Comparison of ENCODE assay signal across 10 cellular contexts in genomic region chr17:58329808-58330543, GRCh38. TPM values are rescaled to one million over a fixed set of nuclear protein-coding genes. Genes with fewer than 3 reads are reported as not detected.
A peak's percentile ranks its signal among the peaks of the same experiment; 100 is the strongest.
DNase-seq lines count a peak whose midpoint lies in the region; ATAC-seq and TF ChIP-seq lines count a peak whose summit lies in the region.
"Had no signal": no experiment of that assay in that cellular context is flagged by ENCODE, and none has a peak within 500 bp of the region (broad histone marks: within the 10 kb centered on the region; RNA-seq: fewer than 3 reads in every experiment).

No MANE protein-coding gene starts in this region.

- H3K27ac ChIP-seq in KOPT-K1 (ENCODE audit: low read depth, low read length, poor library complexity, severe bottlenecking) (peak overlapping the region; percentile 99), sigmoid colon (no peak overlapping the region)

- intact Hi-C loops in CD14-positive monocyte (cut with micrococcal nuclease): loop anchor here (2.0 to 10.0 kb wide), 6 partner anchors 15 to 185 kb away; partner anchors contain the start of genes MTMR4 (in 1 of the 2) and SUPT4H1 (in 1 of the 2)
- intact Hi-C loops in sigmoid colon (cut with DNase I): no loop called here

- H3K36me3 ChIP-seq in KOPT-K1 (ENCODE audit: insufficient read depth, low read length) (peaks cover 28% of the 10 kb centered on the region), sigmoid colon (no peaks in the 10 kb centered on the region)

- no peak for TF ChIP-seq CTCF in CD14-positive monocyte (IDR thresholded peaks at IDR 0.05)
- no peak for TF ChIP-seq CTCF in sigmoid colon (IDR thresholded peaks at IDR 0.05)
- TF ChIP-seq CTCF in WTC11 (IDR thresholded peaks at IDR 0.05): no peak

- POLR2A ChIA-PET in WTC11 (lab: Charles Lee): no interaction called here

- peaks cover 17% of the 10 kb centered on the region for H3K9me3 ChIP-seq in KOPT-K1 (ENCODE audit: insufficient read depth, low read length, poor library complexity, severe bottlenecking)
- no peaks in the 10 kb centered on the region for H3K9me3 ChIP-seq in sigmoid colon

- TF ChIP-seq POLR2A in sigmoid colon (IDR thresholded peaks at IDR 0.05): no peak

- H3K27me3 Mint-ChIP-seq in CD14-positive monocyte (ENCODE audit: low read depth in 3 of 3) (peaks cover 20 to 29% (median 23%) of the 10 kb centered on the region in 3 donors), WTC11 (ENCODE audit: low read depth) (peaks cover 8% of the 10 kb centered on the region)
- peaks cover 38% of the 10 kb centered on the region for H3K27me3 Mint-ChIP-seq in activated naive CD4-positive, alpha-beta T cell treated with anti-CD3 and anti-CD28 coated beads, Interleukin-2, amount 10 ng/mL, durations not matched to agents 7 days and 5 days
- H3K27me3 Mint-ChIP-seq in stimulated activated naive B cell treated with anti-CD40 and anti-IgM and Interleukin-4, amounts not matched to agents 10 μg/mL and 1 μg/mL and 100 μg/mL, for 72 hours: peaks cover 16 to 39% of the 10 kb centered on the region in 2 donors

- DNase-seq in CD14-positive monocyte (ENCODE audit: low spot score) (peak; percentile 65), sigmoid colon (no peak), WTC11 (ENCODE audit: low spot score) (no peak), NCI-H2171 (lab: John Stamatoyannopoulos, UW) (no peak)
- DNase-seq in activated naive CD4-positive, alpha-beta T cell treated with anti-CD3 and anti-CD28 coated beads, Interleukin-2, amount 10 ng/mL, durations not matched to agents 7 days and 5 days: peak; percentile 56
- DNase-seq in stimulated activated naive B cell treated with anti-CD40 and anti-IgM and Interleukin-4, amounts not matched to agents 10 μg/mL and 1 μg/mL and 100 μg/mL, for 72 hours: peak; percentile 63

- H3K36me3 Mint-ChIP-seq in CD14-positive monocyte (peaks cover 22% of the 10 kb centered on the region in 2 donors), WTC11 (no peaks in the 10 kb centered on the region)
- peaks cover 49% of the 10 kb centered on the region for H3K36me3 Mint-ChIP-seq in activated naive CD4-positive, alpha-beta T cell treated with anti-CD3 and anti-CD28 coated beads, Interleukin-2, amount 10 ng/mL, durations not matched to agents 7 days and 5 days
- peaks cover 45 to 62% of the 10 kb centered on the region in 2 donors for H3K36me3 Mint-ChIP-seq in stimulated activated naive B cell treated with anti-CD40 and anti-IgM and Interleukin-4, amounts not matched to agents 10 μg/mL and 1 μg/mL and 100 μg/mL, for 72 hours

- ATAC-seq in GM21529 (IDR thresholded peaks at IDR 0.05; ENCODE audit: unreplicated experiment): peak; percentile 7
- peak; percentile 8 to 11 for ATAC-seq in stimulated activated naive B cell treated with anti-CD40 and anti-IgM and Interleukin-4, amounts not matched to agents 10 μg/mL and 1 μg/mL and 100 μg/mL, for 72 hours (replicated peaks)
- no peak for ATAC-seq in WTC11

- H3K27ac Mint-ChIP-seq in CD14-positive monocyte: peak overlapping the region; percentile 98 to 100 (median 98)
- H3K27ac Mint-ChIP-seq in activated naive CD4-positive, alpha-beta T cell treated with anti-CD3 and anti-CD28 coated beads, Interleukin-2, amount 10 ng/mL, durations not matched to agents 7 days and 5 days: peak overlapping the region; percentile 99
- peak overlapping the region; percentile 100 for H3K27ac Mint-ChIP-seq in stimulated activated naive B cell treated with anti-CD40 and anti-IgM and Interleukin-4, amounts not matched to agents 10 μg/mL and 1 μg/mL and 100 μg/mL, for 72 hours
- no peak overlapping the region for H3K27ac Mint-ChIP-seq in WTC11

- TF ChIP-seq EP300 in sigmoid colon (IDR thresholded peaks at IDR 0.05): no peak

- peak overlapping the region in 2 of 4 donors; percentile 37 to 48 for H3K4me3 ChIP-seq in sigmoid colon

- CTCF ChIA-PET in activated naive CD4-positive, alpha-beta T cell treated with anti-CD3 and anti-CD28 coated beads, Interleukin-2, amount 10 ng/mL, durations not matched to agents 7 days and 5 days (lab: Charles Lee): interaction anchor here (9.3 kb wide), 1 partner anchor 15 kb away, joined by 114 read pairs; no protein-coding TSS in a partner anchor
- CTCF ChIA-PET in WTC11 (lab: Charles Lee): interaction anchor here (1.8 kb wide), 1 partner anchor 22 kb away, joined by 6 read pairs; the partner anchor contains the start of gene SUPT4H1

- H3K27me3 ChIP-seq in sigmoid colon: peaks cover 0 to 15% (median 0%) of the 10 kb centered on the region in 3 donors

- H3K4me3 Mint-ChIP-seq in CD14-positive monocyte (peak overlapping the region; percentile 99 to 100), WTC11 (no peak overlapping the region)
- peak overlapping the region; percentile 99 for H3K4me3 Mint-ChIP-seq in activated naive CD4-positive, alpha-beta T cell treated with anti-CD3 and anti-CD28 coated beads, Interleukin-2, amount 10 ng/mL, durations not matched to agents 7 days and 5 days
- H3K4me3 Mint-ChIP-seq in stimulated activated naive B cell treated with anti-CD40 and anti-IgM and Interleukin-4, amounts not matched to agents 10 μg/mL and 1 μg/mL and 100 μg/mL, for 72 hours: peak overlapping the region; percentile 100

- H3K4me1 Mint-ChIP-seq in CD14-positive monocyte (peaks cover 72% of the 10 kb centered on the region), WTC11 (peaks cover 56% of the 10 kb centered on the region)
- H3K4me1 Mint-ChIP-seq in activated naive CD4-positive, alpha-beta T cell treated with anti-CD3 and anti-CD28 coated beads, Interleukin-2, amount 10 ng/mL, durations not matched to agents 7 days and 5 days: peaks cover 33% of the 10 kb centered on the region
- peaks cover 72 to 94% of the 10 kb centered on the region in 2 donors for H3K4me1 Mint-ChIP-seq in stimulated activated naive B cell treated with anti-CD40 and anti-IgM and Interleukin-4, amounts not matched to agents 10 μg/mL and 1 μg/mL and 100 μg/mL, for 72 hours

- peaks cover 0 to 8% (median 5%) of the 10 kb centered on the region in 4 donors for H3K4me1 ChIP-seq in sigmoid colon

- peaks cover 0 to 9% (median 7%) of the 10 kb centered on the region in 7 donors for H3K9me3 Mint-ChIP-seq in CD14-positive monocyte
- no peaks in the 10 kb centered on the region for H3K9me3 Mint-ChIP-seq in activated naive CD4-positive, alpha-beta T cell treated with anti-CD3 and anti-CD28 coated beads, Interleukin-2, amount 10 ng/mL, durations not matched to agents 7 days and 5 days
- peaks cover 5 to 6% of the 10 kb centered on the region in 2 donors for H3K9me3 Mint-ChIP-seq in stimulated activated naive B cell treated with anti-CD40 and anti-IgM and Interleukin-4, amounts not matched to agents 10 μg/mL and 1 μg/mL and 100 μg/mL, for 72 hours
- no peaks in the 10 kb centered on the region for H3K9me3 Mint-ChIP-seq in WTC11

- WGBS in sigmoid colon, 2 donors: 43 to 63% methylated on average over 4 of the region's 4 CpGs

TF ChIP-seq in WTC11, 78 proteins besides CTCF, POLR2A, EP300 and RAD21:
- TF ChIP-seq EMX1 (CRISPR knock-in tag; IDR thresholded peaks at IDR 0.05): no peak
- no peak for TF ChIP-seq MLX (CRISPR knock-in tag; IDR thresholded peaks at IDR 0.05)
- no peak for TF ChIP-seq SMAD4 (CRISPR knock-in tag; IDR thresholded peaks at IDR 0.05)

RNA-seq across cellular contexts. Expression of gene TSPOAP1, which starts 1.4 kb away (rescaled TPM):
- polyA plus RNA-seq in CD14-positive monocyte (under 1 TPM; 0.10 to 0.18 TPM), sigmoid colon (1 to 10 TPM in 2 of 3 donors, under 1 TPM in 1; 0.69 to 7.2 (median 3.6) TPM)
- total RNA-seq in sigmoid colon (10 to 100 TPM; 12.5 to 28.4 (median 17.0) TPM), WTC11 (2021) (10.9 to 19.0 TPM (median 16.4 TPM) in 3 replicates)

RNA-seq across cellular contexts. Expression of gene SUPT4H1, which starts 22.0 kb away (rescaled TPM):
- polyA plus RNA-seq in CD14-positive monocyte (100 to 1,000 TPM; 241 to 251 TPM), sigmoid colon (100 to 1,000 TPM in 1 of 3 donors, 10 to 100 TPM in 2; 90.1 to 114 (median 99.3) TPM)
- total RNA-seq in sigmoid colon (10 to 100 TPM; 50.5 to 65.3 (median 57.4) TPM), WTC11 (2021) (85.5 to 91.1 TPM (median 89.3 TPM) in 3 replicates)

RNA-seq across cellular contexts. Expression of gene MPO, which starts 49.2 kb away (rescaled TPM):
- polyA plus RNA-seq in CD14-positive monocyte (1 to 10 TPM; 4.2 to 7.5 TPM), sigmoid colon (under 1 TPM in 1 of 3 donors, not detected in 2; 0.44 TPM)
- total RNA-seq in sigmoid colon (under 1 TPM in 1 of 4 donors, not detected in 3; 0.36 TPM), WTC11 (2021) (not detected in 3 replicates)
- total RNA-seq: activated CD8-positive, alpha-beta memory T cell treated with anti-CD3 and anti-CD28 coated beads for 36 hours; Daoy had no signal

Comparison
In these comparisons a context has a peak if more than half of its experiments do, and no peak if none do; other contexts are left out.
1. DNase-seq: peak in CD14-positive monocyte (single experiment), activated naive CD4-positive, alpha-beta T cell treated with anti-CD3 and anti-CD28 coated beads, Interleukin-2, amount 10 ng/mL, durations not matched to agents 7 days and 5 days (single experiment) and stimulated activated naive B cell treated with anti-CD40 and anti-IgM and Interleukin-4, amounts not matched to agents 10 μg/mL and 1 μg/mL and 100 μg/mL, for 72 hours (single experiment); none in sigmoid colon (single experiment), WTC11 (single experiment) and NCI-H2171 (single experiment).